In the genomic region with DNA sequence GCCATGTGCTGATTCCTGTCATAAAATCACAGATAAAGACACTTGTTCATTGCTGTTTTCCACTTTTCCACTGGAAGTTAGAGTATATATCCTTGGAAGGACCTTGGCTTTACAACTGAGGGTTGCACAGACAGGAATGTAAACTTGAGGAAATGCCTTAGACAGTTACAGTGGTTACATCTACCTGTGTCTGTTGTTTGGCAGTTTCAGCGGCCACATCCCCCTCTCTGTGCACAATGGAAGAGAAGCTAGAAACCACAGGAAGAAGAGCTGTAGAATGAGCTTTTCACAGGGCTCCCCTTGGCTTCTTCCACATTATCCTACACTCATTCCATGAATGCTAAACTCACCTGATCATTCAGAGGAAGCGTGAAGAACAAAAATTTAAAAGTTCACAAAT, we compare ENCODE assay signal across 25 cellular contexts. TPM values are rescaled to one million over a fixed set of nuclear protein-coding genes. Genes with fewer than 3 reads are reported as not detected.
"Had no signal": no experiment of that assay in that cellular context is flagged by ENCODE, and none has a peak within 500 bp of the region (broad histone marks: within the 10 kb centered on the region; RNA-seq: fewer than 3 reads in every experiment).

No MANE protein-coding gene starts in this region.

- H3K36me3 Mint-ChIP-seq: immature natural killer cell; natural killer cell treated with Interleukin-12 subunit alpha and Interleukin-12 subunit beta and Interleukin-15 and Interleukin-18, amount 100 ng/mL, for 72 hours had no signal

- H3K9me3 ChIP-seq: body of pancreas, esophagus squamous epithelium, heart right ventricle, neutrophil, SJSA1, stomach, upper lobe of left lung had no signal

- H3K4me3 Mint-ChIP-seq: effector memory CD8-positive, alpha-beta T cell; immature natural killer cell; natural killer cell treated with Interleukin-12 subunit alpha and Interleukin-12 subunit beta and Interleukin-15 and Interleukin-18, amount 100 ng/mL, for 72 hours; WTC11 had no signal

- DNase-seq: activated CD4-positive, alpha-beta T cell treated with anti-CD3 and anti-CD28 coated beads for 48 hours; activated effector memory CD4-positive, alpha-beta T cell treated with Interleukin-2 at 50 U/mL for 16 hours; activated T-cell treated with anti-CD3 and anti-CD28 coated beads, Interleukin-2, amount 50 U/mL, for 1 hour; body of pancreas; effector memory CD8-positive, alpha-beta T cell; esophagus squamous epithelium; heart right ventricle; immature natural killer cell; kidney glomerular epithelial cell; mesendoderm; stimulated activated CD4-positive, alpha-beta T cell treated with anti-CD3 and anti-CD28 coated beads, Interleukin-4, amount 100 ng/mL, for 1 hour; stomach; upper lobe of left lung had no signal

- H3K9me3 Mint-ChIP-seq: effector memory CD8-positive, alpha-beta T cell; immature natural killer cell; natural killer cell treated with Interleukin-12 subunit alpha and Interleukin-12 subunit beta and Interleukin-15 and Interleukin-18, amount 100 ng/mL, for 72 hours had no signal

- H3K27me3 ChIP-seq: body of pancreas, esophagus squamous epithelium, heart right ventricle, neutrophil, SJSA1, stomach, upper lobe of left lung had no signal

- H3K27ac Mint-ChIP-seq: immature natural killer cell; natural killer cell treated with Interleukin-12 subunit alpha and Interleukin-12 subunit beta and Interleukin-15 and Interleukin-18, amount 100 ng/mL, for 72 hours; WTC11 had no signal

- H3K27me3 Mint-ChIP-seq: effector memory CD8-positive, alpha-beta T cell; natural killer cell treated with Interleukin-12 subunit alpha and Interleukin-12 subunit beta and Interleukin-15 and Interleukin-18, amount 100 ng/mL, for 72 hours had no signal

- H3K27ac ChIP-seq: body of pancreas, esophagus squamous epithelium, heart right ventricle, neutrophil, parathyroid adenoma, SJSA1, stomach, upper lobe of left lung had no signal

- ATAC-seq: activated naive CD4-positive, alpha-beta T cell treated with anti-CD3 and anti-CD28 coated beads, Interleukin-2, amount 50 U/mL, for 72 hours; body of pancreas; effector memory CD8-positive, alpha-beta T cell; heart right ventricle; natural killer cell treated with Interleukin-12 subunit alpha and Interleukin-12 subunit beta and Interleukin-15 and Interleukin-18, amount 100 ng/mL, for 72 hours; sciatic nerve; WTC11 had no signal

- H3K4me1 Mint-ChIP-seq: immature natural killer cell, WTC11 had no signal

RNA-seq across cellular contexts. Expression of gene RPS4Y2, which starts 9.0 kb away (rescaled TPM):
- total RNA-seq: activated naive CD4-positive, alpha-beta T cell treated with anti-CD3 and anti-CD28 coated beads, Interleukin-2, amount 50 U/mL, for 72 hours; body of pancreas; cardiac septum; dermis microvascular lymphatic vessel endothelial cell; esophagus squamous epithelium; heart right ventricle; lower leg skin; natural killer cell treated with Interleukin-12 subunit alpha and Interleukin-12 subunit beta and Interleukin-15 and Interleukin-18, amount 100 ng/mL, for 72 hours; sciatic nerve; SJSA1; smooth muscle cell; stomach; temporal lobe; upper lobe of left lung; WTC11 had no signal
- polyA plus RNA-seq: heart right ventricle, immature natural killer cell, smooth muscle cell, stomach had no signal
